Comparison of ENCODE assay signal across 1 cellular context in genomic region chr9:94213513-94214124, GRCh38.
TF ChIP-seq lines count a peak whose summit lies in the region.

No MANE protein-coding gene starts in this region.

TF ChIP-seq in K562, 482 proteins besides CTCF, POLR2A, EP300 and RAD21 (continued from another document and continues in another):
- peak; percentile 42 for TF ChIP-seq MGA (IDR thresholded peaks at IDR 0.05)
- TF ChIP-seq LARP7 (IDR thresholded peaks at IDR 0.05): no peak
- peak; percentile 48; the same call in 1 of the 2 replicates for TF ChIP-seq NBN (IDR thresholded peaks at IDR 0.05; ENCODE audit: low read depth)
- peak; percentile 94 for TF ChIP-seq ARID2 (IDR thresholded peaks at IDR 0.05)
- no peak; the same call in 1 of the 2 replicates for TF ChIP-seq GATAD2B (IDR thresholded peaks at IDR 0.05; ENCODE audit: borderline replicate concordance)
- TF ChIP-seq ZNF224 (CRISPR knock-in tag; IDR thresholded peaks at IDR 0.05): no peak
- no peak for TF ChIP-seq ZNF408 (CRISPR knock-in tag; IDR thresholded peaks at IDR 0.05; ENCODE audit: low read depth)
- no peak for TF ChIP-seq SAFB2 (IDR thresholded peaks at IDR 0.05; ENCODE audit: borderline replicate concordance, low read depth, low read length, severe bottlenecking)
- TF ChIP-seq MAZ (CRISPR knock-in tag; conservative IDR thresholded peaks at IDR 0.05 in 1 of 2, IDR thresholded peaks at IDR 0.05 in 1 of 2): peak in 1 of 2 experiments; percentile 80; a peak in 2 of 4 replicates
- TF ChIP-seq ETS1 (conservative IDR thresholded peaks at IDR 0.05; ENCODE audit: control insufficient read depth, low read depth, low read length): no peak
- TF ChIP-seq CHAMP1 (IDR thresholded peaks at IDR 0.05): 0 out of 2 replicates have a peak, but pooled peaks have one; percentile 31
- TF ChIP-seq RAD51 (IDR thresholded peaks at IDR 0.05; ENCODE audit: borderline replicate concordance, low read depth): peak; percentile 43; the same call in 1 of the 2 replicates
- peak; percentile 57 for TF ChIP-seq E2F8 (IDR thresholded peaks at IDR 0.05; ENCODE audit: low read depth, partially characterized antibody)
- TF ChIP-seq RB1 (IDR thresholded peaks at IDR 0.05; ENCODE audit: low read depth): peak; percentile 51; the same call in 1 of the 2 replicates
- peak; percentile 97 for TF ChIP-seq DEAF1 (CRISPR knock-in tag; IDR thresholded peaks at IDR 0.05)
- TF ChIP-seq ZBTB11 (CRISPR knock-in tag; IDR thresholded peaks at IDR 0.05): no peak
- no peak for TF ChIP-seq DNMT1 (IDR thresholded peaks at IDR 0.05)
- peak; percentile 39; the same call in 1 of the 2 replicates for TF ChIP-seq ETV1 (tag; conservative IDR thresholded peaks at IDR 0.05; ENCODE audit: low read depth)
- TF ChIP-seq MIER1 (IDR thresholded peaks at IDR 0.05; ENCODE audit: low read depth): no peak
- TF ChIP-seq NFYB (IDR thresholded peaks at IDR 0.05; ENCODE audit: extremely low read depth, insufficient read length): no peak
- TF ChIP-seq THAP7 (CRISPR knock-in tag; IDR thresholded peaks at IDR 0.05): no peak
- TF ChIP-seq STAG1 (CRISPR knock-in tag; IDR thresholded peaks at IDR 0.05; ENCODE audit: borderline replicate concordance): peak; percentile 88; the same call in 1 of the 2 replicates
- TF ChIP-seq TFE3 (CRISPR knock-in tag; IDR thresholded peaks at IDR 0.05): peak; percentile 59
- TF ChIP-seq SMC3 (conservative IDR thresholded peaks at IDR 0.05; ENCODE audit: insufficient read depth, low read depth, low read length): peak; percentile 98
- TF ChIP-seq MAFK (IDR thresholded peaks at IDR 0.05; ENCODE audit: low read length): no peak
